ENCODE assay signal across 10 cellular contexts in genomic region chr2:230870544-230871360, GRCh38. TPM values are rescaled to one million over a fixed set of nuclear protein-coding genes. Genes with fewer than 3 reads are reported as not detected.
A peak's percentile ranks its signal among the peaks of the same experiment; 100 is the strongest.
DNase-seq lines count a peak whose midpoint lies in the region; ATAC-seq and TF ChIP-seq lines count a peak whose summit lies in the region.
"Had no signal": no experiment of that assay in that cellular context is flagged by ENCODE, and none has a peak within 500 bp of the region (broad histone marks: within the 10 kb centered on the region; RNA-seq: fewer than 3 reads in every experiment).

No MANE protein-coding gene starts in this region.

- H3K4me3 ChIP-seq in HUES48 (ENCODE audit: low read depth, low read length) (no peak overlapping the region), Panc1 (ENCODE audit: low read depth in 2 of 2, low read length in 2 of 2) (no peak overlapping the region), iPS-15b (ENCODE audit: low read depth, low read length) (peak overlapping the region; percentile 22), spleen (no peak overlapping the region), MG63 (no peak overlapping the region)

- H3K9me3 ChIP-seq in HUES48 (ENCODE audit: control insufficient read depth, insufficient read depth, low read length): no peaks in the 10 kb centered on the region
- H3K9me3 ChIP-seq in Panc1 (ENCODE audit: control insufficient read depth, insufficient read depth, low read depth, low read length): no peaks in the 10 kb centered on the region
- H3K9me3 ChIP-seq in iPS-15b (ENCODE audit: control insufficient read depth, insufficient read depth, low read length): no peaks in the 10 kb centered on the region
- no peaks in the 10 kb centered on the region for H3K9me3 ChIP-seq in spleen
- no peaks in the 10 kb centered on the region for H3K9me3 ChIP-seq in MG63

- H3K27ac ChIP-seq in HUES48 (ENCODE audit: low read depth, low read length) (peak overlapping the region; percentile 92), Panc1 (ENCODE audit: low read length) (0 out of 2 replicates have a peak overlapping the region, but pooled peaks have one; percentile 34), spleen (peak overlapping the region in 4 of 8 donors; percentile 20 to 89 (median 84))
- H3K27ac ChIP-seq: brain microvascular endothelial cell had no signal

- 37 to 55% (median 45%) methylated on average over 17 to 18 of the region's 18 CpGs for WGBS in spleen, 5 donors

- TF ChIP-seq CTCF in Panc1 (IDR thresholded peaks at IDR 0.05) (no peak), spleen (IDR thresholded peaks at IDR 0.05 in 8 of 11, conservative IDR thresholded peaks at IDR 0.05 in 3 of 11) (no peak)

- DNase-seq in Panc1 (ENCODE audit: low read depth, low spot score) (no peak), spleen (peak; percentile 73), activated gamma-delta T cell treated with Interleukin-2 at 50 U/mL for 16 hours (no peak), T-helper 2 cell (no peak), MG63 (no peak)
- DNase-seq in activated T-cell treated with anti-CD3 and anti-CD28 coated beads, Interleukin-2, amount 50 U/mL, for 72 hours: no peak
- DNase-seq: brain microvascular endothelial cell had no signal

- no peak for TF ChIP-seq POLR2A in spleen (IDR thresholded peaks at IDR 0.05)

- H3K27me3 Mint-ChIP-seq in activated T-cell treated with anti-CD3 and anti-CD28 coated beads, Interleukin-2, amount 50 U/mL, for 72 hours (ENCODE audit: low read depth): no peaks in the 10 kb centered on the region

- no peaks in the 10 kb centered on the region for H3K27me3 ChIP-seq in HUES48 (ENCODE audit: control insufficient read depth, insufficient read depth, low read length)
- H3K27me3 ChIP-seq in Panc1 (ENCODE audit: control insufficient read depth, insufficient read depth, low read length): no peaks in the 10 kb centered on the region
- no peaks in the 10 kb centered on the region for H3K27me3 ChIP-seq in iPS-15b (ENCODE audit: control insufficient read depth, insufficient read depth, low read length)
- peaks cover 0 to 5% (median 2%) of the 10 kb centered on the region in 7 donors for H3K27me3 ChIP-seq in spleen (replicated peaks in 1 of 7)
- H3K27me3 ChIP-seq in MG63: no peaks in the 10 kb centered on the region
- H3K27me3 ChIP-seq: brain microvascular endothelial cell had no signal

- no peak overlapping the region for H3K4me3 Mint-ChIP-seq in activated T-cell treated with anti-CD3 and anti-CD28 coated beads, Interleukin-2, amount 50 U/mL, for 72 hours

- CTCF ChIA-PET in Panc1 (lab: Charles Lee): no interaction called here

- peak; percentile 20; the same call in 1 of the 2 replicates for ATAC-seq in Panc1
- no peak for ATAC-seq in activated T-cell treated with anti-CD3 and anti-CD28 coated beads, Interleukin-2, amount 50 U/mL, for 72 hours (replicated peaks in 1 of 2)

- POLR2A ChIA-PET in Panc1 (lab: Charles Lee): no interaction called here

- H3K36me3 ChIP-seq in HUES48 (ENCODE audit: control insufficient read depth, insufficient read depth, low read length): peaks cover 39% of the 10 kb centered on the region
- H3K36me3 ChIP-seq in Panc1 (ENCODE audit: control insufficient read depth, insufficient read depth, low read length): no peaks in the 10 kb centered on the region
- peaks cover 35% of the 10 kb centered on the region for H3K36me3 ChIP-seq in iPS-15b (ENCODE audit: control insufficient read depth, insufficient read depth, low read length)
- H3K36me3 ChIP-seq in spleen: peaks cover 0 to 14% (median under 1%) of the 10 kb centered on the region in 6 donors
- no peaks in the 10 kb centered on the region for H3K36me3 ChIP-seq in MG63

- no peaks in the 10 kb centered on the region for H3K9me3 Mint-ChIP-seq in activated T-cell treated with anti-CD3 and anti-CD28 coated beads, Interleukin-2, amount 50 U/mL, for 72 hours

- no TSS peak for BruUV-seq in Panc1 (replicated peaks; lab: Mats Ljungman, UMichigan)

- H3K27ac Mint-ChIP-seq in activated T-cell treated with anti-CD3 and anti-CD28 coated beads, Interleukin-2, amount 50 U/mL, for 72 hours: no peak overlapping the region

- in situ Hi-C loops in Panc1 (cut with HindIII; ENCODE audit: low pct_unique_long_range_greater_than_20kb, low sequenced_read_pairs): no loop called here

- H3K4me1 ChIP-seq in HUES48 (ENCODE audit: control insufficient read depth, insufficient read depth, low read length) (peaks cover 58% of the 10 kb centered on the region), Panc1 (ENCODE audit: control insufficient read depth, insufficient read depth, low read length) (peaks cover 60% of the 10 kb centered on the region), iPS-15b (ENCODE audit: control insufficient read depth, insufficient read depth, low read length) (peaks cover 37% of the 10 kb centered on the region), spleen (peaks cover 33 to 100% (median 89%) of the 10 kb centered on the region in 6 donors)

- intact Hi-C loops in Panc1 (cut with micrococcal nuclease; ENCODE audit: unreplicated experiment): no loop called here
- intact Hi-C loops in spleen (cut with DNase I; ENCODE audit: low total_unique reads): no loop called here

- no peaks in the 10 kb centered on the region for H3K36me3 Mint-ChIP-seq in activated T-cell treated with anti-CD3 and anti-CD28 coated beads, Interleukin-2, amount 50 U/mL, for 72 hours (ENCODE audit: insufficient read depth in 2 of 2)

- no peak overlapping the region; the same call in 1 of the 2 replicates for H3K9ac ChIP-seq in HUES48 (ENCODE audit: low read depth, low read length)
- peak overlapping the region; percentile 54 for H3K9ac ChIP-seq in iPS-15b (ENCODE audit: low read depth, low read length)

- H3K4me1 Mint-ChIP-seq in activated T-cell treated with anti-CD3 and anti-CD28 coated beads, Interleukin-2, amount 50 U/mL, for 72 hours (ENCODE audit: low read depth): peaks cover 45% of the 10 kb centered on the region

RNA-seq across cellular contexts. Expression of gene ITM2C, which starts 6.0 kb away (rescaled TPM):
- total RNA-seq in Panc1 (2021; ENCODE audit: unreplicated experiment): 114 TPM
- 256 TPM for polyA plus RNA-seq in Panc1 (2012; ENCODE audit: insufficient read length)
- total RNA-seq in spleen: 100 to 1,000 TPM in 2 of 7 donors, 10 to 100 TPM in 5; 58.5 to 150 (median 87.6) TPM
- 100 to 1,000 TPM in 2 of 3 donors, 10 to 100 TPM in 1; 97.5 to 148 (median 108) TPM for polyA plus RNA-seq in spleen
- 10 to 100 TPM; 42.8 to 58.7 TPM for total RNA-seq in activated T-cell treated with anti-CD3 and anti-CD28 coated beads, Interleukin-2, amount 50 U/mL, for 72 hours
- total RNA-seq in MG63 (2014; rRNA removed; shearing (Covaris generic); ENCODE audit: low replicate concordance): 31.2 and 37.1 TPM in 2 replicates

RNA-seq across cellular contexts. Expression of gene GPR55, which starts 54.3 kb away (rescaled TPM):
- total RNA-seq in Panc1 (2021; ENCODE audit: unreplicated experiment): 0.08 TPM
- not detected for polyA plus RNA-seq in Panc1 (2012; ENCODE audit: insufficient read length)
- 1 to 10 TPM; 2.5 to 6.8 (median 5.2) TPM for total RNA-seq in spleen
- polyA plus RNA-seq in spleen: 1 to 10 TPM in 2 of 3 donors, under 1 TPM in 1; 0.86 to 2.0 (median 1.7) TPM
- total RNA-seq in activated T-cell treated with anti-CD3 and anti-CD28 coated beads, Interleukin-2, amount 50 U/mL, for 72 hours: 1 to 10 TPM; 6.8 to 9.8 TPM
- not detected in 2 replicates for total RNA-seq in MG63 (2014; rRNA removed; shearing (Covaris generic); ENCODE audit: low replicate concordance)
- total RNA-seq: M059J had no signal
